In the genomic region with DNA sequence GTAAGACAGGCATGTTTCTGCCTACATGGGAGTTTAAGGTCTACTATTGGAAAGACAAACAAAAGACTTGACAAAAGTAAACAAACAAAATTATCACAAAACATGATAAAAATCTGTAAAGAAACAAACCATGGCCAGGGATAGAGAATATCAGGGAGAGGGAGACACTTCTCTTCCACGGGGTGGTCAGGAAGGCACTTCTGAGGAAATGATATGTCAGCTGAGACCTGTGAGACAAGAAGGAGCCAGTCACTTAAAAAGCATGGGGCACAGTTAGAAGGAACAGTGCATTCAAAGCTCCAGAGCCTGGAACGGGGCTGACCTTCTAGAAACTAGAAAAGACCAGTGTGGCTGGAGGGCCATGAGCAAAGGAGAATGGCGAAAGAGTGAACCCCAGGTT, we compare ENCODE assay signal across 27 cellular contexts. TPM values are rescaled to one million over a fixed set of nuclear protein-coding genes. Genes with fewer than 3 reads are reported as not detected.
"Had no signal": no experiment of that assay in that cellular context is flagged by ENCODE, and none has a peak within 500 bp of the region (broad histone marks: within the 10 kb centered on the region; RNA-seq: fewer than 3 reads in every experiment).

No MANE protein-coding gene starts in this region.

- H3K4me3 ChIP-seq: colonic mucosa, esophagus squamous epithelium, gastrocnemius medialis, heart right ventricle, left lung, lower lobe of right lung, mucosa of descending colon had no signal

- H3K4me1 ChIP-seq: colonic mucosa, esophagus squamous epithelium, lower lobe of right lung had no signal

- ATAC-seq: effector memory CD8-positive, alpha-beta T cell; esophagus mucosa; gastrocnemius medialis; heart right ventricle; left cardiac atrium; left lung; left ventricle myocardium superior; lower lobe of right lung; mucosa of descending colon had no signal

- FAIRE-seq: endometrium, islet of Langerhans, keratinocyte had no signal

- H3K36me3 ChIP-seq: colonic mucosa, esophagus squamous epithelium, gastrocnemius medialis, heart right ventricle, left lung, lower lobe of right lung had no signal

- H3K27me3 ChIP-seq: colonic mucosa, gastrocnemius medialis, heart right ventricle, left lung had no signal

- H3K27ac ChIP-seq: colonic mucosa, epithelial cell of prostate, esophagus squamous epithelium, gastrocnemius medialis, heart right ventricle, left lung, lower lobe of right lung had no signal

- DNase-seq: colonic mucosa; cortex of kidney; effector CD8-positive, alpha-beta T cell; effector memory CD8-positive, alpha-beta T cell; endodermal cell; erythroblast; esophagus squamous epithelium; foreskin fibroblast; foreskin melanocyte; gastrocnemius medialis; glutamatergic neuron; heart right ventricle; hippocampal formation; left cardiac atrium; left lung; left ventricle myocardium superior; lower lobe of right lung; mesenchymal stem cell; mucosa of descending colon; naive B cell had no signal

- H3K9me3 ChIP-seq: colonic mucosa, esophagus squamous epithelium, gastrocnemius medialis, heart right ventricle, left lung, lower lobe of right lung, mucosa of descending colon had no signal

RNA-seq across cellular contexts. Expression of gene SLC16A10, which starts 35.1 kb away (rescaled TPM):
- total RNA-seq: dermis microvascular lymphatic vessel endothelial cell, glomerular endothelial cell had no signal
- polyA plus RNA-seq: keratinocyte had no signal
